ENCODE assay signal across 8 cellular contexts in genomic region chr18:10519999-10520935, GRCh38. TPM values are rescaled to one million over a fixed set of nuclear protein-coding genes. Genes with fewer than 3 reads are reported as not detected.
A peak's percentile ranks its signal among the peaks of the same experiment; 100 is the strongest.
DNase-seq lines count a peak whose midpoint lies in the region; ATAC-seq and TF ChIP-seq lines count a peak whose summit lies in the region.

No MANE protein-coding gene starts in this region.

- intact Hi-C loops in HCT116 (cut with micrococcal nuclease) (loop anchor here (1.0 kb wide), 1 partner anchor 549 kb away; no protein-coding TSS in a partner anchor), left ventricle myocardium inferior (cut with micrococcal nuclease) (loop anchor here (2.0 kb wide), 1 partner anchor 549 kb away; no protein-coding TSS in a partner anchor)

- no peak for TF ChIP-seq POLR2A in HCT116 (IDR thresholded peaks at IDR 0.05; ENCODE audit: borderline replicate concordance, extremely low read depth, insufficient read depth, insufficient read length)

- DNase-seq in ELF-1 (ENCODE audit: low read depth, low spot score) = peak; percentile 78
- DNase-seq in HCT116 (ENCODE audit: low read depth, low spot score) = peak; percentile 73
- DNase-seq in NCI-H1436 (lab: John Stamatoyannopoulos, UW) = peak; percentile 81
- DNase-seq in SW480 (ENCODE audit: low spot score) = peak; percentile 92
- DNase-seq in left ventricle myocardium inferior = peak; percentile 79
- peak; percentile 75 for DNase-seq in retina

- H4K20me1 ChIP-seq in HCT116 (ENCODE audit: insufficient read depth) = no peaks in the 10 kb centered on the region

- no peaks in the 10 kb centered on the region for H3K79me2 ChIP-seq in HCT116 (ENCODE audit: insufficient read depth, low read length)

- RAD21 ChIA-PET in HCT116 (lab: Charles Lee; ENCODE audit: low non-redundant PET in 1 of 2, low total read pairs in 2 of 2, uncharacterized antibody in 2 of 2, unreplicated experiment in 2 of 2) = no interaction called here

- peak; percentile 89 for TF ChIP-seq RAD21 in HCT116 (IDR thresholded peaks at IDR 0.05; ENCODE audit: low read depth)

- peaks cover under 1 to 5% of the 10 kb centered on the region in 2 experiments; a peak in 3 of 4 replicates for H3K4me1 ChIP-seq in HCT116 (ENCODE audit: control insufficient read depth in 1 of 2, insufficient read depth in 2 of 2, low read length in 2 of 2)
- H3K4me1 ChIP-seq in left ventricle myocardium inferior = peaks cover 27% of the 10 kb centered on the region

- H3K27me3 ChIP-seq in HCT116 (ENCODE audit: insufficient read depth, low read length) (peaks cover 27% of the 10 kb centered on the region; the same call in 1 of the 2 replicates), left ventricle myocardium inferior (ENCODE audit: low read depth) (no peaks in the 10 kb centered on the region)

- peak overlapping the region; percentile 45 for H3K4me2 ChIP-seq in HCT116 (ENCODE audit: low read length)

- CTCF ChIA-PET in HCT116 (lab: Charles Lee) = interaction anchor here (1.0 to 4.3 kb wide), 2 partner anchors 514 to 549 kb away, joined by 4 to 24 read pairs; no protein-coding TSS in a partner anchor

- H3K4me3 ChIP-seq in HCT116 (replicated peaks in 1 of 2; ENCODE audit: low read depth in 1 of 2, low read length in 2 of 2) = no peak overlapping the region
- H3K4me3 ChIP-seq in left ventricle myocardium inferior = no peak overlapping the region

- no peak overlapping the region for H3K9ac ChIP-seq in HCT116 (ENCODE audit: low read length)

- H3K36me3 ChIP-seq in HCT116 (ENCODE audit: control insufficient read depth in 1 of 2, insufficient read depth in 2 of 2, low read length in 2 of 2) (no peaks in the 10 kb centered on the region), left ventricle myocardium inferior (no peaks in the 10 kb centered on the region)

- peak overlapping the region; percentile 66 for H2AFZ ChIP-seq in HCT116 (ENCODE audit: low read depth, low read length, poor library complexity, severe bottlenecking)

- BruUV-seq in HCT116 (replicated peaks; lab: Mats Ljungman, UMichigan) = no TSS peak

- H3K27ac ChIP-seq in HCT116 (ENCODE audit: low read depth, low read length) (no peak overlapping the region), angular gyrus (ENCODE audit: low read depth, low read length) (peak overlapping the region; percentile 27), left ventricle myocardium inferior (replicated peaks) (peak overlapping the region; percentile 74)

- POLR2A ChIA-PET in HCT116 (lab: Charles Lee) = no interaction called here

- TF ChIP-seq CTCF in HCT116 (IDR thresholded peaks at IDR 0.05 in 2 of 3, conservative IDR thresholded peaks at IDR 0.05 in 1 of 3; ENCODE audit: borderline replicate concordance in 1 of 3, insufficient read depth in 1 of 3, low read depth in 2 of 3, low read length in 2 of 3) = peak; percentile 59 to 81 (median 61); a peak in 5 of 6 replicates
- TF ChIP-seq CTCF in left ventricle myocardium inferior (IDR thresholded peaks at IDR 0.05; ENCODE audit: borderline replicate concordance) = peak; percentile 90

- H3K9me3 ChIP-seq in HCT116 (ENCODE audit: control insufficient read depth in 1 of 2, insufficient read depth in 1 of 2, low read depth in 1 of 2, low read length in 2 of 2) = no peaks in the 10 kb centered on the region
- H3K9me3 ChIP-seq in left ventricle myocardium inferior (replicated peaks) = peaks cover 4% of the 10 kb centered on the region

- H3K9me2 ChIP-seq in HCT116 (ENCODE audit: insufficient read depth) = no peaks in the 10 kb centered on the region

- ATAC-seq in HCT116 (peak; percentile 98), GM21360 (IDR thresholded peaks at IDR 0.05; ENCODE audit: unreplicated experiment) (no peak)

TF ChIP-seq in HCT116, 20 proteins besides CTCF, POLR2A, EP300 and RAD21:
- no peak for TF ChIP-seq ELF1 (IDR thresholded peaks at IDR 0.05; ENCODE audit: borderline replicate concordance, low read depth)
- TF ChIP-seq ZNF274 (IDR thresholded peaks at IDR 0.05; ENCODE audit: low read depth, low read length) = no peak
- TF ChIP-seq MAX (IDR thresholded peaks at IDR 0.05) = peak; percentile 30; the same call in 1 of the 2 replicates
- TF ChIP-seq POLR2AphosphoS5 (IDR thresholded peaks at IDR 0.05; ENCODE audit: low read depth, low read length) = no peak
TF ChIP-seq in HCT116: peak in this region for 1.

RNA-seq across cellular contexts. Expression of gene NAPG, which starts 5.6 kb away (rescaled TPM):
- total RNA-seq in HCT116 (2021; ENCODE audit: unreplicated experiment) = 28.0 TPM
- 12.9 and 14.2 TPM in 2 replicates for polyA plus RNA-seq in HCT116 (2012)
- 31.2 TPM for total RNA-seq in left ventricle myocardium inferior
